8 cellular contexts compared by ENCODE assay signal in the genomic region with DNA sequence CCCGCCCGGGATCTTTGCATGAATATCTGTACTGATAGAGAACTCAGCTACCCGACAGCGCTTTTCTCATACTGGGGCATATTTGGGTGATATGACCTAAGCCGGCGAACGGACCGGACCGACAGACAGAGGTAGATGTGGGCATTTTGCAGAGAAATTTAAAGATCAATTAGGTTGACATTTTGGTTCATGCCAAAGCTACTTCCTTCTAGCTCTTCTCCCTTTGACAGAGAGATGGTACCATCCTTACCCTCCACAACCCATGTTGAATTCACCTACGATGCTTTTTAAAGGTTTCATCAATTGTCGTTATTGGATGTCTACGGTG. TPM values are rescaled to one million over a fixed set of nuclear protein-coding genes. Genes with fewer than 3 reads are reported as not detected.
DNase-seq lines count a peak whose midpoint lies in the region; ATAC-seq, FAIRE-seq and TF ChIP-seq lines count a peak whose summit lies in the region.

No MANE protein-coding gene starts in this region.

- TF ChIP-seq EP300 in suprapubic skin (IDR thresholded peaks at IDR 0.05) = no peak

- TF ChIP-seq CTCF in keratinocyte (optimal IDR thresholded peaks at IDR 0.05 in 1 of 3, IDR thresholded peaks at IDR 0.05 in 1 of 3, conservative IDR thresholded peaks at IDR 0.05 in 1 of 3; ENCODE audit: extremely low read depth in 1 of 3, insufficient read depth in 2 of 3, low read length in 3 of 3) (no peak), suprapubic skin (IDR thresholded peaks at IDR 0.05) (no peak)

- H3K4me1 Mint-ChIP-seq in T-helper 1 cell treated with Interleukin-12 subunit alpha and Interleukin-12 subunit beta and Interleukin-4 antibody, amounts not matched to agents 30 μg/mL and 1 μg/mL, for 36 hours (ENCODE audit: low read depth) = peaks cover 29% of the 10 kb centered on the region

- H3K79me2 ChIP-seq in keratinocyte (ENCODE audit: control insufficient read depth, insufficient read depth, low read length) = peaks cover 56% of the 10 kb centered on the region

- H3K9me1 ChIP-seq in keratinocyte (ENCODE audit: control insufficient read depth, extremely low read depth, insufficient read depth, low read length) = no peaks in the 10 kb centered on the region

- peak overlapping the region; percentile 29 for H3K27ac ChIP-seq in keratinocyte (ENCODE audit: control insufficient read depth, insufficient read depth, low read length)
- H3K27ac ChIP-seq in suprapubic skin = no peak overlapping the region

- H3K9me3 Mint-ChIP-seq in T-helper 1 cell treated with Interleukin-12 subunit alpha and Interleukin-12 subunit beta and Interleukin-4 antibody, amounts not matched to agents 30 μg/mL and 1 μg/mL, for 36 hours = no peaks in the 10 kb centered on the region

- H3K27ac Mint-ChIP-seq in T-helper 1 cell treated with Interleukin-12 subunit alpha and Interleukin-12 subunit beta and Interleukin-4 antibody, amounts not matched to agents 30 μg/mL and 1 μg/mL, for 36 hours = peak overlapping the region; percentile 90

- no peaks in the 10 kb centered on the region for H4K20me1 ChIP-seq in keratinocyte (ENCODE audit: control insufficient read depth, extremely low read depth, insufficient read depth, low read length)

- no peaks in the 10 kb centered on the region for H3K9me3 ChIP-seq in adipocyte (ENCODE audit: control insufficient read depth, low read length)
- H3K9me3 ChIP-seq in keratinocyte (ENCODE audit: control insufficient read depth, low read depth, low read length) = no peaks in the 10 kb centered on the region
- H3K9me3 ChIP-seq in suprapubic skin = no peaks in the 10 kb centered on the region

- H3K36me3 Mint-ChIP-seq in T-helper 1 cell treated with Interleukin-12 subunit alpha and Interleukin-12 subunit beta and Interleukin-4 antibody, amounts not matched to agents 30 μg/mL and 1 μg/mL, for 36 hours (ENCODE audit: low read depth) = peaks cover 24% of the 10 kb centered on the region

- WGBS in suprapubic skin = 8% methylated on average over 12 of the region's 12 CpGs

- H3K4me1 ChIP-seq in adipocyte (ENCODE audit: control insufficient read depth, insufficient read depth, low read length) = peaks cover 19% of the 10 kb centered on the region
- H3K4me1 ChIP-seq in keratinocyte (ENCODE audit: control insufficient read depth, extremely low read depth, insufficient read depth, low read length) = peaks cover 12% of the 10 kb centered on the region
- peaks cover 20% of the 10 kb centered on the region for H3K4me1 ChIP-seq in suprapubic skin

- dilution Hi-C loops in keratinocyte (cut with MboI; ENCODE audit: extremely low pct_ligation_motif_present, low sequenced_read_pairs) = no loop called here

- H3K27me3 ChIP-seq in adipocyte (replicated peaks; ENCODE audit: control insufficient read depth, insufficient read depth, low read length) = no peaks in the 10 kb centered on the region
- H3K27me3 ChIP-seq in keratinocyte (ENCODE audit: control insufficient read depth, extremely low read depth, insufficient read depth, low read length) = no peaks in the 10 kb centered on the region
- no peaks in the 10 kb centered on the region for H3K27me3 ChIP-seq in suprapubic skin

- H3K4me3 ChIP-seq in adipocyte (ENCODE audit: low read length) (peak overlapping the region; percentile 95), keratinocyte (ENCODE audit: control insufficient read depth in 2 of 3, extremely low read depth in 1 of 3, insufficient read depth in 2 of 3, low read depth in 1 of 3, low read length in 3 of 3) (peak overlapping the region; percentile 87 to 93 (median 92)), suprapubic skin (peak overlapping the region; percentile 68)

- H3K36me3 ChIP-seq in adipocyte (ENCODE audit: control insufficient read depth, insufficient read depth, low read length, severe bottlenecking) (peaks cover 12% of the 10 kb centered on the region), keratinocyte (ENCODE audit: control insufficient read depth in 2 of 2, extremely low read depth in 1 of 2, insufficient read depth in 2 of 2, low read length in 2 of 2) (peaks cover 8 to 18% of the 10 kb centered on the region in 2 experiments), suprapubic skin (peaks cover 10% of the 10 kb centered on the region)

- FAIRE-seq in keratinocyte (lab: Jason Lieb, UNC) (no peak), GM12892 (lab: Jason Lieb, UNC) (no peak)

- peak overlapping the region; percentile 87 for H3K9ac ChIP-seq in adipocyte (ENCODE audit: low read length)
- peak overlapping the region; percentile 76 for H3K9ac ChIP-seq in keratinocyte (ENCODE audit: control insufficient read depth, extremely low read depth, insufficient read depth, low read length)

- TF ChIP-seq POLR2A in suprapubic skin (IDR thresholded peaks at IDR 0.05) (no peak), GM12892 (IDR thresholded peaks at IDR 0.05; ENCODE audit: low read depth, low read length) (no peak)

- H2AFZ ChIP-seq in keratinocyte (ENCODE audit: control insufficient read depth, low read length) = peak overlapping the region; percentile 74

- H3K4me2 ChIP-seq in keratinocyte (ENCODE audit: control insufficient read depth, extremely low read depth, insufficient read depth, low read depth, low read length) = peak overlapping the region; percentile 87

- ATAC-seq in HG03442 (IDR thresholded peaks at IDR 0.05; ENCODE audit: unreplicated experiment) = no peak

- H3K4me3 Mint-ChIP-seq in T-helper 1 cell treated with Interleukin-12 subunit alpha and Interleukin-12 subunit beta and Interleukin-4 antibody, amounts not matched to agents 30 μg/mL and 1 μg/mL, for 36 hours = peak overlapping the region; percentile 94

- no peaks in the 10 kb centered on the region for H3K27me3 Mint-ChIP-seq in T-helper 1 cell treated with Interleukin-12 subunit alpha and Interleukin-12 subunit beta and Interleukin-4 antibody, amounts not matched to agents 30 μg/mL and 1 μg/mL, for 36 hours (ENCODE audit: low read depth)

- DNase-seq in T-helper 1 cell = no peak
- DNase-seq in adipocyte (ENCODE audit: low read depth) = no peak
- no peak for DNase-seq in keratinocyte (ENCODE audit: low read depth, low spot score)
- no peak for DNase-seq in suprapubic skin (ENCODE audit: low spot score in 2 of 2)
- DNase-seq in SW 1271 (lab: John Stamatoyannopoulos, UW) = no peak
- no peak for DNase-seq in GM12892 (ENCODE audit: insufficient read length)

RNA-seq across cellular contexts. Expression of a gene that starts 0.5 kb away (rescaled TPM):
- polyA plus RNA-seq in keratinocyte = 20.7 to 38.1 TPM (median 30.7 TPM) in 3 replicates
- 9.6 TPM for polyA plus RNA-seq in keratinocyte (2011; ENCODE audit: low read depth)
- polyA plus RNA-seq in keratinocyte (2011; cell fraction: cytosol; rRNA removed) = 18.7 and 37.1 TPM in 2 replicates
- polyA plus RNA-seq in keratinocyte (2011; cell fraction: nucleus; rRNA removed) = 36.4 and 43.1 TPM in 2 replicates
- 14.0 and 19.9 TPM in 2 replicates for polyA plus RNA-seq in keratinocyte (2012; ENCODE audit: low replicate concordance)
- polyA minus RNA-seq in keratinocyte = 3.7 to 12.9 TPM (median 11.0 TPM) in 3 replicates
- 12.1 TPM for polyA minus RNA-seq in keratinocyte (2011; cell fraction: cytosol; rRNA and poly(A)+ RNA removed)
- polyA minus RNA-seq in keratinocyte (2011; cell fraction: nucleus; rRNA and poly(A)+ RNA removed) = 5.2 and 12.8 TPM in 2 replicates
- total RNA-seq in suprapubic skin = 10 to 100 TPM; 24.1 to 36.4 (median 29.4) TPM
- polyA plus RNA-seq in GM12892 (2012; ENCODE audit: missing spikeins) = 21.6 TPM

RNA-seq across cellular contexts. Expression of a gene that starts 0.7 kb away (rescaled TPM):
- polyA plus RNA-seq in keratinocyte = 4.0 to 8.3 TPM (median 6.7 TPM) in 3 replicates
- 13.7 TPM for polyA plus RNA-seq in keratinocyte (2011; ENCODE audit: low read depth)
- polyA plus RNA-seq in keratinocyte (2011; cell fraction: cytosol; rRNA removed) = 1.9 and 2.8 TPM in 2 replicates
- polyA plus RNA-seq in keratinocyte (2011; cell fraction: nucleus; rRNA removed) = 16.8 and 20.0 TPM in 2 replicates
- polyA plus RNA-seq in keratinocyte (2012; ENCODE audit: low replicate concordance) = 3.9 and 9.1 TPM in 2 replicates
- polyA minus RNA-seq in keratinocyte = 3.9 to 14.7 TPM (median 5.6 TPM) in 3 replicates
- polyA minus RNA-seq in keratinocyte (2011; cell fraction: cytosol; rRNA and poly(A)+ RNA removed) = 2.9 TPM
- polyA minus RNA-seq in keratinocyte (2011; cell fraction: nucleus; rRNA and poly(A)+ RNA removed) = 6.3 and 11.6 TPM in 2 replicates
- total RNA-seq in suprapubic skin = 10 to 100 TPM; 16.5 to 41.2 (median 19.2) TPM
- polyA plus RNA-seq in GM12892 (2012; ENCODE audit: missing spikeins) = 13.1 TPM
